Comparison of ENCODE assay signal across 8 cellular contexts in the genomic region with DNA sequence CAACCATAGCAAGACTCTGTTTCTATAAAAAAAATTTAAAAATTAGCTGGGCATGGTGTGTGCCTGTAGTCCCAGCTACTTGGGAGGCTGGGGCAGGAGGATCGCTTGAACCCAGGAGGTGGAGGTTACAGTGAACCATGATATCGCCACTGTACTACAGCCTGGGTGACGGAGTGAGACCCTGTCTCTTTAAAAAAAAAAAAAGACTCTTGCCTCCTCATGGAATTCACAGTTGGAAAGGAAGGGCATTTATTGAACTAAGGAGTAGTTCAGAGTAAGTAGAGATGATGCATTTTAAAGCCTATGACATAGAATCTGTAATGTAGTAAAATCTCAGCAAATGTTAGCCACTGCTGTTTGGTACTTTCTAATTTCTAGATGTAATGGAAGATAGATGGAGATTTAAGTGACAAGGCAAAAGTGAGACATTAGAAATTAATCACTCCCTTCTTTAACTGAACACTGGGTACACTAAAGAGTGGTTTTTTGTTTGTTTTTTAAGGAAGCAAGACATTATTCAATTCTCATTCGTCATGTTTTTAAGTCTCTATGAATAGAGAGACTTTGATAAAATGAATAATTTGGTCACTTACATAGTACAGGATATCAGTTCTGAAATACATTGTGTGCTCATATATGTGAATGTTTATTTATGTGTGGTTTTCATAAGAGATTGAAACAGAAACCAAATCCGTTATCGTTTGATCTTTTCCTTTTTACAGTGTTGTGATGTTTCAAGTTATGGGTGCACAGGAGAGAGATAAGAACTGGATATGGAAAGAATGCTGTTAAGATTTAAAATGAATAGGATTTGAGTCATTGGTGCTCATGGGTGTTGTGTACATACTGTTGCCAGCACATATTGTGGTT. TPM values are rescaled to one million over a fixed set of nuclear protein-coding genes. Genes with fewer than 3 reads are reported as not detected.
DNase-seq lines count a peak whose midpoint lies in the region; ATAC-seq and TF ChIP-seq lines count a peak whose summit lies in the region.

No MANE protein-coding gene starts in this region.

- H2AFZ ChIP-seq in neural progenitor cell (replicated peaks): no peak overlapping the region

- H3K27me3 Mint-ChIP-seq in neural progenitor cell (ENCODE audit: insufficient read depth, low read depth): no peaks in the 10 kb centered on the region

- peaks cover 9% of the 10 kb centered on the region for H3F3A ChIP-seq in neural progenitor cell (ENCODE audit: low read depth)

- no peaks in the 10 kb centered on the region for H3K27me3 ChIP-seq in adipocyte (replicated peaks; ENCODE audit: control insufficient read depth, insufficient read depth, low read length)
- no peaks in the 10 kb centered on the region for H3K27me3 ChIP-seq in neural progenitor cell

- no peak overlapping the region for H3K4me2 ChIP-seq in neural progenitor cell

- peaks cover 16% of the 10 kb centered on the region for H3K9me3 ChIP-seq in adipocyte (ENCODE audit: control insufficient read depth, low read length)
- H3K9me3 ChIP-seq in neural progenitor cell (ENCODE audit: low read depth): peaks cover 19% of the 10 kb centered on the region

- H3K4me1 Mint-ChIP-seq in neural progenitor cell: no peaks in the 10 kb centered on the region

- H3K36me3 ChIP-seq in adipocyte (ENCODE audit: control insufficient read depth, insufficient read depth, low read length, severe bottlenecking): peaks cover 4% of the 10 kb centered on the region
- peaks cover 14% of the 10 kb centered on the region for H3K36me3 ChIP-seq in neural progenitor cell

- H3K4me3 Mint-ChIP-seq in neural progenitor cell: no peak overlapping the region

- H3K27ac Mint-ChIP-seq in neural progenitor cell: no peak overlapping the region

- H3K4me3 ChIP-seq in AG10803 (ENCODE audit: low read length) (peak overlapping the region; percentile 11; the same call in 1 of the 2 replicates), adipocyte (ENCODE audit: low read length) (peak overlapping the region; percentile 79), neural progenitor cell (no peak overlapping the region)

- peaks cover 97% of the 10 kb centered on the region for H3K79me2 ChIP-seq in neural progenitor cell (ENCODE audit: low read depth)

- no peak overlapping the region for H3K27ac ChIP-seq in neural progenitor cell

- peak; percentile 53 for ATAC-seq in GM19328 (IDR thresholded peaks at IDR 0.05; ENCODE audit: unreplicated experiment)
- ATAC-seq in HG03565 (IDR thresholded peaks at IDR 0.05; ENCODE audit: unreplicated experiment): peak; percentile 82
- peak; percentile 65 for ATAC-seq in left colon

- H3K4me1 ChIP-seq in adipocyte (ENCODE audit: control insufficient read depth, insufficient read depth, low read length) (peaks cover 64% of the 10 kb centered on the region), neural progenitor cell (peaks cover 43% of the 10 kb centered on the region)

- H3K36me3 Mint-ChIP-seq in neural progenitor cell: peaks cover 45% of the 10 kb centered on the region

- no peaks in the 10 kb centered on the region for H4K20me1 ChIP-seq in neural progenitor cell (ENCODE audit: low read depth)

- H3K9me3 Mint-ChIP-seq in neural progenitor cell: peaks cover 47% of the 10 kb centered on the region

- TF ChIP-seq CTCF in AG10803 (conservative IDR thresholded peaks at IDR 0.05; ENCODE audit: low read length) (no peak), neural progenitor cell (IDR thresholded peaks at IDR 0.05) (no peak)

- DNase-seq in AG10803 (ENCODE audit: low read depth) (peak; percentile 61), adipocyte (ENCODE audit: low read depth) (peak; percentile 87), left colon (no peak), activated gamma-delta T cell treated with Interleukin-2 at 50 U/mL for 16 hours (no peak), neural progenitor cell (ENCODE audit: low spot score) (no peak), HK-2 (ENCODE audit: unreplicated experiment) (no peak)

- intact Hi-C loops in left colon (cut with DNase I, micrococcal nuclease): no loop called here

- peak overlapping the region; percentile 71 for H3K9ac ChIP-seq in adipocyte (ENCODE audit: low read length)
- H3K9ac ChIP-seq in neural progenitor cell: no peak overlapping the region

RNA-seq across cellular contexts. Expression of a gene that starts 29.3 kb away (rescaled TPM):
- total RNA-seq in left colon (10 to 100 TPM; 16.1 to 18.2 TPM), neural progenitor cell (ENCODE audit: low replicate concordance) (45.4 and 51.0 TPM in 2 replicates)

Comparison
In these comparisons a context has a peak if more than half of its experiments do, and no peak if none do; other contexts are left out.
1. DNase-seq: peak in AG10803 (single experiment) and adipocyte (single experiment); none in left colon (0 of 2), activated gamma-delta T cell treated with Interleukin-2 at 50 U/mL for 16 hours (single experiment), neural progenitor cell (single experiment) and HK-2 (single experiment).
2. Peak in every context shown above with its lines, with median percentiles within 50 percentile points of each other: ATAC-seq.